Comparison of ENCODE assay signal across 31 cellular contexts in the genomic region with DNA sequence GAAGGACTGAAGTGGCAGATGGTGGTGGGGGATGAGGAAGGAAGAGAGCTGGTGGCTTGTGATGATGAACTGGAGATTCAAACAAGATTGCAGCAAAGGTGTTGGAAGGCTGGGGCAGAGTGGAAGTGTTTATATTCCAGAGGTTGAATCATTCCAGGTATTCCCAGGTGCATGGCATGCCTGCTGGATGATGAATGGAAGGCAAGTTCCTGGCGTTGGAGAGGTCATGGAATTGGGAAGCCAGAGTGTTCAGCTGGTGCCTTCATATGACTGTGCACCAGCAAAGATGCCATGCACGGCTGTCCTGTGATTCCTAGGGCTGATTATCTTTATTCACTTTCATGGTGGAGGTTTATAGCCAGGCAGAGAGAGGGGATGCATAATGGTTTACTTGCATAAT.
"Had no signal": no experiment of that assay in that cellular context is flagged by ENCODE, and none has a peak within 500 bp of the region (broad histone marks: within the 10 kb centered on the region; RNA-seq: fewer than 3 reads in every experiment).

No MANE protein-coding gene starts in this region.

- H3K27me3 ChIP-seq: adrenal gland, breast epithelium, cardiac muscle cell, colonic mucosa, gastrocnemius medialis, heart left ventricle had no signal

- H3K36me3 Mint-ChIP-seq: activated CD8-positive, alpha-beta memory T cell treated with anti-CD3 and anti-CD28 coated beads, Interleukin-2, amount 10 ng/mL, durations not matched to agents 7 days and 5 days; activated naive CD4-positive, alpha-beta T cell treated with anti-CD3 and anti-CD28 coated beads, Interleukin-2, amount 50 U/mL, for 24 hours; activated naive CD8-positive, alpha-beta T cell treated with anti-CD3 and anti-CD28 coated beads for 36 hours; brain; WTC11 had no signal

- H3K4me1 Mint-ChIP-seq: activated CD8-positive, alpha-beta memory T cell treated with anti-CD3 and anti-CD28 coated beads, Interleukin-2, amount 10 ng/mL, durations not matched to agents 7 days and 5 days; activated naive CD4-positive, alpha-beta T cell treated with anti-CD3 and anti-CD28 coated beads, Interleukin-2, amount 50 U/mL, for 24 hours; activated naive CD8-positive, alpha-beta T cell treated with anti-CD3 and anti-CD28 coated beads for 36 hours; activated naive CD8-positive, alpha-beta T cell treated with anti-CD3 and anti-CD28 coated beads, Interleukin-2, amount 50 U/mL, for 24 hours; WTC11 had no signal

- H3K27ac Mint-ChIP-seq: activated CD8-positive, alpha-beta memory T cell treated with anti-CD3 and anti-CD28 coated beads, Interleukin-2, amount 10 ng/mL, durations not matched to agents 7 days and 5 days; activated CD8-positive, alpha-beta T cell treated with anti-CD3 and anti-CD28 coated beads for 36 hours; activated naive CD4-positive, alpha-beta T cell treated with anti-CD3 and anti-CD28 coated beads for 36 hours; activated naive CD4-positive, alpha-beta T cell treated with anti-CD3 and anti-CD28 coated beads, Interleukin-2, amount 50 U/mL, for 24 hours; activated naive CD8-positive, alpha-beta T cell treated with anti-CD3 and anti-CD28 coated beads for 36 hours; activated naive CD8-positive, alpha-beta T cell treated with anti-CD3 and anti-CD28 coated beads, Interleukin-2, amount 50 U/mL, for 24 hours; activated T-helper 1 cell treated with anti-CD3 and anti-CD28 coated beads, Interleukin-12 subunit alpha, Interleukin-12 subunit beta, Interleukin-2, Interleukin-4 antibody, amounts not matched to agents 30 ng/mL and 10 ng/mL and 1 ng/mL, durations not matched to agents 14 hours and 24 hours and 36 hours; activated T-helper 2 cell treated with anti-CD3 and anti-CD28 coated beads, Interferon-gamma antibody, Interleukin-2, Interleukin-4, amounts not matched to agents 10 μg/mL and 5 μg/mL and 100 μg/mL, durations not matched to agents 14 hours and 24 hours and 36 hours; brain; WTC11 had no signal

- H3K27me3 Mint-ChIP-seq: activated CD8-positive, alpha-beta memory T cell treated with anti-CD3 and anti-CD28 coated beads, Interleukin-2, amount 10 ng/mL, durations not matched to agents 7 days and 5 days; activated CD8-positive, alpha-beta T cell treated with anti-CD3 and anti-CD28 coated beads for 36 hours; activated naive CD4-positive, alpha-beta T cell treated with anti-CD3 and anti-CD28 coated beads, Interleukin-2, amount 50 U/mL, for 24 hours; activated naive CD8-positive, alpha-beta T cell treated with anti-CD3 and anti-CD28 coated beads for 36 hours; activated naive CD8-positive, alpha-beta T cell treated with anti-CD3 and anti-CD28 coated beads, Interleukin-2, amount 50 U/mL, for 24 hours had no signal

- H3K4me1 ChIP-seq: adrenal gland, breast epithelium, colonic mucosa, gastrocnemius medialis, heart left ventricle had no signal

- ATAC-seq: activated CD8-positive, alpha-beta memory T cell treated with anti-CD3 and anti-CD28 coated beads, Interleukin-2, amount 10 ng/mL, durations not matched to agents 7 days and 5 days; activated CD8-positive, alpha-beta T cell treated with anti-CD3 and anti-CD28 coated beads for 36 hours; activated naive CD8-positive, alpha-beta T cell treated with anti-CD3 and anti-CD28 coated beads, Interleukin-2, amount 50 U/mL, for 24 hours; esophagus mucosa; gastrocnemius medialis; heart left ventricle; WTC11 had no signal

- H3K9me3 Mint-ChIP-seq: activated CD8-positive, alpha-beta T cell treated with anti-CD3 and anti-CD28 coated beads for 36 hours; activated naive CD4-positive, alpha-beta T cell treated with anti-CD3 and anti-CD28 coated beads for 36 hours; activated naive CD4-positive, alpha-beta T cell treated with anti-CD3 and anti-CD28 coated beads, Interleukin-2, amount 50 U/mL, for 24 hours; activated naive CD8-positive, alpha-beta T cell treated with anti-CD3 and anti-CD28 coated beads for 36 hours; activated naive CD8-positive, alpha-beta T cell treated with anti-CD3 and anti-CD28 coated beads, Interleukin-2, amount 50 U/mL, for 24 hours; activated T-helper 1 cell treated with anti-CD3 and anti-CD28 coated beads, Interleukin-12 subunit alpha, Interleukin-12 subunit beta, Interleukin-2, Interleukin-4 antibody, amounts not matched to agents 30 ng/mL and 10 ng/mL and 1 ng/mL, durations not matched to agents 14 hours and 24 hours and 36 hours; activated T-helper 2 cell treated with anti-CD3 and anti-CD28 coated beads, Interferon-gamma antibody, Interleukin-2, Interleukin-4, amounts not matched to agents 10 μg/mL and 5 μg/mL and 100 μg/mL, durations not matched to agents 14 hours and 24 hours and 36 hours; brain; WTC11 had no signal

- DNase-seq: activated CD4-positive, alpha-beta T cell treated with anti-CD3 and anti-CD28 coated beads for 48 hours; activated CD4-positive, alpha-beta T cell treated with anti-CD3 and anti-CD28 coated beads, Interleukin-2, amount 50 U/mL, for 1 hour; activated CD4-positive, alpha-beta T cell treated with anti-CD3 and anti-CD28 coated beads, Interleukin-2, amount 50 U/mL, for 48 hours; activated CD8-positive, alpha-beta memory T cell treated with anti-CD3 and anti-CD28 coated beads, Interleukin-2, amount 10 ng/mL, durations not matched to agents 7 days and 5 days; activated CD8-positive, alpha-beta memory T cell treated with anti-CD3 and anti-CD28 coated beads, Interleukin-2, amount 50 U/mL, for 4 hours; activated CD8-positive, alpha-beta T cell treated with anti-CD3 and anti-CD28 coated beads for 36 hours; activated effector memory CD4-positive, alpha-beta T cell treated with anti-CD3 and anti-CD28 coated beads, Interleukin-2, amount 50 U/mL, for 16 hours; activated naive CD4-positive, alpha-beta T cell treated with anti-CD3 and anti-CD28 coated beads for 36 hours; activated naive CD8-positive, alpha-beta T cell treated with anti-CD3 and anti-CD28 coated beads for 36 hours; activated naive CD8-positive, alpha-beta T cell treated with anti-CD3 and anti-CD28 coated beads, Interleukin-2, amount 50 U/mL, for 24 hours; activated T-cell treated with anti-CD3 and anti-CD28 coated beads, Interleukin-2, amount 50 U/mL, for 1 hour; activated T-cell treated with anti-CD3 and anti-CD28 coated beads, Interleukin-2, amount 50 U/mL, for 48 hours; adrenal gland; amygdala; aorta; central memory CD4-positive, alpha-beta T cell; cerebellar nuclear complex; colonic mucosa; effector CD8-positive, alpha-beta T cell; gastrocnemius medialis; glutamatergic neuron; heart left ventricle; T-helper 2 cell had no signal

- H3K36me3 ChIP-seq: adrenal gland, breast epithelium, cardiac muscle cell, colonic mucosa, gastrocnemius medialis, heart left ventricle had no signal

- H3K4me3 Mint-ChIP-seq: activated CD8-positive, alpha-beta memory T cell treated with anti-CD3 and anti-CD28 coated beads, Interleukin-2, amount 10 ng/mL, durations not matched to agents 7 days and 5 days; activated CD8-positive, alpha-beta T cell treated with anti-CD3 and anti-CD28 coated beads for 36 hours; activated naive CD4-positive, alpha-beta T cell treated with anti-CD3 and anti-CD28 coated beads for 36 hours; activated naive CD4-positive, alpha-beta T cell treated with anti-CD3 and anti-CD28 coated beads, Interleukin-2, amount 50 U/mL, for 24 hours; activated naive CD8-positive, alpha-beta T cell treated with anti-CD3 and anti-CD28 coated beads for 36 hours; activated naive CD8-positive, alpha-beta T cell treated with anti-CD3 and anti-CD28 coated beads, Interleukin-2, amount 50 U/mL, for 24 hours; activated T-helper 1 cell treated with anti-CD3 and anti-CD28 coated beads, Interleukin-12 subunit alpha, Interleukin-12 subunit beta, Interleukin-2, Interleukin-4 antibody, amounts not matched to agents 30 ng/mL and 10 ng/mL and 1 ng/mL, durations not matched to agents 14 hours and 24 hours and 36 hours; brain; WTC11 had no signal

- H3K4me3 ChIP-seq: adrenal gland, breast epithelium, cardiac muscle cell, colonic mucosa, gastrocnemius medialis, heart left ventricle had no signal

- H3K9me3 ChIP-seq: adrenal gland, breast epithelium, colonic mucosa, gastrocnemius medialis, heart left ventricle had no signal

- H3K27ac ChIP-seq: adrenal gland, breast epithelium, cardiac muscle cell, colonic mucosa, gastrocnemius medialis, heart left ventricle had no signal
